ENCODE assay signal across 7 cellular contexts in genomic region chr5:75335952-75336624, GRCh38. TPM values are rescaled to one million over a fixed set of nuclear protein-coding genes. Genes with fewer than 3 reads are reported as not detected.
DNase-seq lines count a peak whose midpoint lies in the region; ATAC-seq and TF ChIP-seq lines count a peak whose summit lies in the region.

No MANE protein-coding gene starts in this region.

- CTCF ChIA-PET in GM10248 (lab: Yijun Ruan, JAX): interaction anchor here (1.0 to 2.2 kb wide), 7 partner anchors 9 to 345 kb away, joined by 3 to 19 read pairs (median 5); partner anchors contain the start of gene ANKRD31
- CTCF ChIA-PET in MCF 10A (lab: Yijun Ruan, JAX): interaction anchor here (1.0 to 2.0 kb wide), 7 partner anchors 15 to 410 kb away, joined by 3 to 17 read pairs (median 5); no protein-coding TSS in a partner anchor

- intact Hi-C loops in MCF 10A (cut with micrococcal nuclease): loop anchor here (1.0 to 10.0 kb wide), 8 partner anchors 15 to 571 kb away; partner anchors contain the start of genes ANKRD31, CERT1, GFM2 and NSA2

- H3K9me3 ChIP-seq in skeletal muscle tissue (ENCODE audit: control insufficient read depth in 3 of 3, low read length in 3 of 3): no peaks in the 10 kb centered on the region

- DNase-seq in GM10248 (ENCODE audit: extremely low spot score) (peak; percentile 26), NCI-H526 treated with DMSO at 0.1 percent for 48 hours (lab: John Stamatoyannopoulos, UW) (peak; percentile 83), MCF 10A (ENCODE audit: unreplicated experiment) (peak; percentile 80), iPS-NIHi7 (ENCODE audit: extremely low spot score) (peak; percentile 15)
- DNase-seq in activated CD8-positive, alpha-beta memory T cell treated with anti-CD3 and anti-CD28 coated beads, Interleukin-2, amount 50 U/mL, for 4 hours: no peak

- ATAC-seq in HG03025 (IDR thresholded peaks at IDR 0.05; ENCODE audit: low FRiP score, unreplicated experiment): peak; percentile 0

- peaks cover 25% of the 10 kb centered on the region for H3K4me1 Mint-ChIP-seq in MCF 10A (ENCODE audit: insufficient read depth, unreplicated experiment)

- peak overlapping the region; percentile 84 to 98 (median 93) for H3K4me3 ChIP-seq in skeletal muscle tissue (ENCODE audit: low read length in 3 of 3)

- H3K36me3 ChIP-seq in skeletal muscle tissue (ENCODE audit: control insufficient read depth in 3 of 3, insufficient read depth in 3 of 3, low read length in 3 of 3): no peaks in the 10 kb centered on the region

- H3K4me1 ChIP-seq in skeletal muscle tissue (ENCODE audit: control insufficient read depth in 3 of 3, insufficient read depth in 3 of 3, low read length in 3 of 3): peaks cover 5 to 16% (median 15%) of the 10 kb centered on the region in 3 donors

- no peaks in the 10 kb centered on the region for H3K9me3 Mint-ChIP-seq in MCF 10A (ENCODE audit: unreplicated experiment)

- peaks cover 9% of the 10 kb centered on the region for H3K36me3 Mint-ChIP-seq in MCF 10A (ENCODE audit: insufficient read depth, unreplicated experiment)

- POLR2A ChIA-PET in GM10248 (lab: Yijun Ruan, JAX): interaction anchor here (0.6 to 1.1 kb wide), 3 partner anchors 8 to 333 kb away, joined by 3 to 12 read pairs (median 3); no protein-coding TSS in a partner anchor
- POLR2A ChIA-PET in MCF 10A (lab: Yijun Ruan, JAX): interaction anchor here (0.6 to 6.0 kb wide), 27 partner anchors 10 to 1771 kb away, joined by 3 to 124 read pairs (median 4); partner anchors contain the start of genes ANKRA2, ANKRD31, CERT1 and GCNT4

- peak overlapping the region; percentile 42 for H3K27ac ChIP-seq in skeletal muscle tissue (ENCODE audit: low read depth, low read length)

- H3K9ac ChIP-seq in skeletal muscle tissue (ENCODE audit: low read depth in 1 of 3, low read length in 3 of 3): peak overlapping the region; percentile 68 to 85 (median 75)

- no peak for TF ChIP-seq CTCF in GM10248 (IDR thresholded peaks at IDR 0.05; ENCODE audit: control extremely low read depth, extremely low read depth, low read depth, missing control alignments)
- TF ChIP-seq CTCF in MCF 10A (IDR thresholded peaks at IDR 0.05; ENCODE audit: unreplicated experiment): peak; percentile 45

- H3K4me3 Mint-ChIP-seq in MCF 10A (ENCODE audit: unreplicated experiment): no peak overlapping the region

- no peaks in the 10 kb centered on the region for H3K27me3 ChIP-seq in skeletal muscle tissue (ENCODE audit: control insufficient read depth in 3 of 3, insufficient read depth in 3 of 3, low read length in 3 of 3)

- no peaks in the 10 kb centered on the region for H3K27me3 Mint-ChIP-seq in MCF 10A (ENCODE audit: insufficient read depth, unreplicated experiment)

- no peak overlapping the region for H3K27ac Mint-ChIP-seq in MCF 10A (ENCODE audit: low read depth, unreplicated experiment)

- BruUV-seq in MCF 10A (replicated peaks; lab: Mats Ljungman, UMichigan): TSS peak; percentile 66

RNA-seq across cellular contexts. Expression of gene HMGCR, which starts 0.9 kb away (rescaled TPM):
- total RNA-seq in MCF 10A (2022) (47.7 and 59.9 TPM in 2 replicates), skeletal muscle tissue (55.8 TPM)
